25 cellular contexts compared by ENCODE assay signal in genomic region chr6:25441658-25442276, GRCh38.
DNase-seq lines count a peak whose midpoint lies in the region; ATAC-seq and TF ChIP-seq lines count a peak whose summit lies in the region.
"Had no signal": no experiment of that assay in that cellular context is flagged by ENCODE, and none has a peak within 500 bp of the region (broad histone marks: within the 10 kb centered on the region; RNA-seq: fewer than 3 reads in every experiment).

No MANE protein-coding gene starts in this region.

- no peak overlapping the region for H2BK20ac ChIP-seq in H9 (ENCODE audit: low read depth, low read length, poor library complexity, severe bottlenecking)

- CTCF ChIA-PET in activated CD8-positive, alpha-beta T cell treated with anti-CD3 and anti-CD28 coated beads for 36 hours (lab: Charles Lee) = interaction anchor here (0.6 to 1.2 kb wide), 5 partner anchors 14 to 176 kb away, joined by 3 to 4 read pairs (median 3); no protein-coding TSS in a partner anchor
- CTCF ChIA-PET in activated CD8-positive, alpha-beta T cell treated with anti-CD3 and anti-CD28 coated beads, Interleukin-2, amount 10 ng/mL, durations not matched to agents 7 days and 5 days (lab: Charles Lee) = interaction anchor here (1.1 to 1.5 kb wide), 3 partner anchors 11 to 77 kb away, joined by 4 read pairs; no protein-coding TSS in a partner anchor
- CTCF ChIA-PET in naive thymus-derived CD4-positive, alpha-beta T cell (lab: Charles Lee) = interaction anchor here (0.6 to 2.4 kb wide), 8 partner anchors 27 to 163 kb away, joined by 3 to 9 read pairs (median 4); partner anchors contain the start of gene CARMIL1

- no peak overlapping the region for H3K56ac ChIP-seq in H9 (ENCODE audit: insufficient read length, low read depth, low read length)

- H2BK12ac ChIP-seq in H9 (ENCODE audit: insufficient read length, low read depth, low read length) = no peak overlapping the region

- DNase-seq in activated CD8-positive, alpha-beta T cell treated with anti-CD3 and anti-CD28 coated beads for 36 hours = no peak
- DNase-seq in activated CD8-positive, alpha-beta T cell treated with anti-CD3 and anti-CD28 coated beads, Interleukin-2, amount 10 ng/mL, durations not matched to agents 7 days and 5 days = no peak
- DNase-seq in H9 (no peak), SJCRH30 (no peak), GM20000 (ENCODE audit: low spot score) (no peak), ascending aorta (ENCODE audit: low spot score in 2 of 2) (no peak)
- peak in 7 of 9 donors; percentile 49 to 75 (median 64) for DNase-seq in naive thymus-derived CD4-positive, alpha-beta T cell
- DNase-seq: activated CD4-positive, alpha-beta T cell treated with anti-CD3 and anti-CD28 coated beads, Interleukin-2, amount 50 U/mL, for 48 hours; activated T-cell treated with anti-CD3 and anti-CD28 coated beads, Interleukin-2, amount 50 U/mL, for 4 hours; DND-41; GOT3; KBM-7; left ventricle myocardium superior; midbrain; NCI-H510A; psoas muscle; stimulated activated CD4-positive, alpha-beta T cell treated with anti-CD3 and anti-CD28 coated beads, Interleukin-1b, Interleukin-23, amount 100 ng/mL, for 48 hours; SW 1271; transverse colon had no signal

- H3K4me1 ChIP-seq in H9 (ENCODE audit: insufficient read depth, low read length) (no peaks in the 10 kb centered on the region; the same call in 1 of the 2 replicates), SJCRH30 (no peaks in the 10 kb centered on the region), ascending aorta (peaks cover 0 to 4% of the 10 kb centered on the region in 2 donors)
- H3K4me1 ChIP-seq in naive thymus-derived CD4-positive, alpha-beta T cell (ENCODE audit: control insufficient read depth in 2 of 2, insufficient read depth in 2 of 2, low read length in 2 of 2) = peaks cover 0 to 30% of the 10 kb centered on the region in 2 donors
- H3K4me1 ChIP-seq: psoas muscle, transverse colon had no signal

- no peaks in the 10 kb centered on the region for H3K27me3 ChIP-seq in H9 (ENCODE audit: insufficient read depth, low read length)
- H3K27me3 ChIP-seq in SU-DHL-6 (ENCODE audit: low read length) = no peaks in the 10 kb centered on the region
- no peaks in the 10 kb centered on the region for H3K27me3 ChIP-seq in naive thymus-derived CD4-positive, alpha-beta T cell (ENCODE audit: control insufficient read depth in 2 of 2, insufficient read depth in 2 of 2, low read length in 2 of 2)
- H3K27me3 ChIP-seq in SJCRH30 = no peaks in the 10 kb centered on the region
- no peaks in the 10 kb centered on the region for H3K27me3 ChIP-seq in ascending aorta
- H3K27me3 ChIP-seq: neural progenitor cell, transverse colon had no signal

- no peaks in the 10 kb centered on the region for H3K27me3 Mint-ChIP-seq in activated CD8-positive, alpha-beta T cell treated with anti-CD3 and anti-CD28 coated beads for 36 hours
- no peaks in the 10 kb centered on the region for H3K27me3 Mint-ChIP-seq in activated CD8-positive, alpha-beta T cell treated with anti-CD3 and anti-CD28 coated beads, Interleukin-2, amount 10 ng/mL, durations not matched to agents 7 days and 5 days (ENCODE audit: low read depth)
- no peaks in the 10 kb centered on the region for H3K27me3 Mint-ChIP-seq in H9 (ENCODE audit: low read depth)
- no peaks in the 10 kb centered on the region for H3K27me3 Mint-ChIP-seq in naive thymus-derived CD4-positive, alpha-beta T cell
- H3K27me3 Mint-ChIP-seq: dendritic cell treated with granulocyte-macrophage colony-stimulating factor and Interleukin-4, amounts not matched to agents 40 ng/mL and 50 ng/mL, for 4 days; stimulated activated memory B cell treated with anti-CD40 and anti-IgM and Interleukin-4, amounts not matched to agents 10 μg/mL and 1 μg/mL and 100 μg/mL, for 72 hours had no signal

- H2AK5ac ChIP-seq in H9 (ENCODE audit: insufficient read length, low read length) = no peak overlapping the region

- no peaks in the 10 kb centered on the region for H4K20me1 ChIP-seq in H9 (ENCODE audit: control insufficient read depth, insufficient read depth, insufficient read length)
- H4K20me1 ChIP-seq in SU-DHL-6 (ENCODE audit: low read depth, low read length) = no peaks in the 10 kb centered on the region

- no peaks in the 10 kb centered on the region for H3K79me1 ChIP-seq in H9 (ENCODE audit: insufficient read depth, low read depth, low read length, poor library complexity, severe bottlenecking)

- no peak overlapping the region for H3K4me3 Mint-ChIP-seq in activated CD8-positive, alpha-beta T cell treated with anti-CD3 and anti-CD28 coated beads for 36 hours
- H3K4me3 Mint-ChIP-seq in activated CD8-positive, alpha-beta T cell treated with anti-CD3 and anti-CD28 coated beads, Interleukin-2, amount 10 ng/mL, durations not matched to agents 7 days and 5 days = no peak overlapping the region
- no peak overlapping the region for H3K4me3 Mint-ChIP-seq in H9
- H3K4me3 Mint-ChIP-seq in naive thymus-derived CD4-positive, alpha-beta T cell = peak overlapping the region in 7 of 10 donors; percentile 31 to 83 (median 49)
- H3K4me3 Mint-ChIP-seq: activated T-cell treated with anti-CD3 and anti-CD28 coated beads, Interleukin-2, amount 50 U/mL, for 4 hours; CD14-positive monocyte; dendritic cell treated with granulocyte-macrophage colony-stimulating factor and Interleukin-4, amounts not matched to agents 40 ng/mL and 50 ng/mL, for 4 days; neural progenitor cell; stimulated activated memory B cell treated with anti-CD40 and anti-IgM and Interleukin-4, amounts not matched to agents 10 μg/mL and 1 μg/mL and 100 μg/mL, for 72 hours had no signal

- H3K9ac ChIP-seq in H9 (ENCODE audit: extremely low read depth, insufficient read length, low read length) = no peak overlapping the region
- H3K9ac ChIP-seq in SU-DHL-6 (ENCODE audit: low read length) = no peak overlapping the region
- H3K9ac ChIP-seq: neural progenitor cell had no signal

- intact Hi-C loops in activated CD8-positive, alpha-beta T cell treated with anti-CD3 and anti-CD28 coated beads for 36 hours (cut with micrococcal nuclease) = no loop called here
- intact Hi-C loops in naive thymus-derived CD4-positive, alpha-beta T cell (cut with micrococcal nuclease) = loop anchor here in 1 of 2 donors (1.0 to 2.0 kb wide), 3 partner anchors 17 to 71 kb away; no protein-coding TSS in a partner anchor
- intact Hi-C loops in ascending aorta (cut with DNase I) = no loop called here

- ATAC-seq in activated CD8-positive, alpha-beta T cell treated with anti-CD3 and anti-CD28 coated beads for 36 hours = peak; percentile 62
- no peak for ATAC-seq in activated CD8-positive, alpha-beta T cell treated with anti-CD3 and anti-CD28 coated beads, Interleukin-2, amount 10 ng/mL, durations not matched to agents 7 days and 5 days
- ATAC-seq in naive thymus-derived CD4-positive, alpha-beta T cell = peak; percentile 84
- ATAC-seq: activated T-cell treated with anti-CD3 and anti-CD28 coated beads, Interleukin-2, amount 50 U/mL, for 4 hours; left ventricle myocardium superior; psoas muscle; stimulated activated memory B cell treated with anti-CD40 and anti-IgM and Interleukin-4, amounts not matched to agents 10 μg/mL and 1 μg/mL and 100 μg/mL, for 72 hours had no signal

- H3K18ac ChIP-seq in H9 (ENCODE audit: insufficient read length, low read depth, low read length) = no peak overlapping the region

- H4K91ac ChIP-seq in H9 (ENCODE audit: insufficient read length, low read depth, low read length) = no peak overlapping the region

- H3K9me3 ChIP-seq in H9 (ENCODE audit: control insufficient read depth, low read depth, low read length) (no peaks in the 10 kb centered on the region), SU-DHL-6 (ENCODE audit: insufficient read depth, low read length) (no peaks in the 10 kb centered on the region), SJCRH30 (replicated peaks) (no peaks in the 10 kb centered on the region), ascending aorta (peaks cover 0 to 11% of the 10 kb centered on the region in 2 donors)
- no peaks in the 10 kb centered on the region for H3K9me3 ChIP-seq in naive thymus-derived CD4-positive, alpha-beta T cell (ENCODE audit: control insufficient read depth in 2 of 3, low read length in 3 of 3)
- H3K9me3 ChIP-seq: psoas muscle had no signal

- WGBS in H9 (ENCODE audit: extremely low coverage, insufficient read length, low lambda C conversion rate) = no CpG with 5 or more reads among the region's 2 CpGs

- no peaks in the 10 kb centered on the region for H3K9me2 ChIP-seq in SU-DHL-6 (replicated peaks; ENCODE audit: insufficient read depth, low read length)

- no peak overlapping the region for H2AFZ ChIP-seq in H9 (ENCODE audit: low read length)
- H2AFZ ChIP-seq in SU-DHL-6 (ENCODE audit: low read depth, low read length, severe bottlenecking) = no peak overlapping the region
- H2AFZ ChIP-seq: neural progenitor cell had no signal

- H3K27ac Mint-ChIP-seq in activated CD8-positive, alpha-beta T cell treated with anti-CD3 and anti-CD28 coated beads for 36 hours = peak overlapping the region; percentile 77
- no peak overlapping the region for H3K27ac Mint-ChIP-seq in activated CD8-positive, alpha-beta T cell treated with anti-CD3 and anti-CD28 coated beads, Interleukin-2, amount 10 ng/mL, durations not matched to agents 7 days and 5 days
- peak overlapping the region; percentile 87 to 92 (median 88); a peak in 5 of 7 replicates for H3K27ac Mint-ChIP-seq in H9
- peak overlapping the region in 4 of 9 donors; percentile 69 to 95 (median 86) for H3K27ac Mint-ChIP-seq in naive thymus-derived CD4-positive, alpha-beta T cell
- H3K27ac Mint-ChIP-seq: dendritic cell treated with granulocyte-macrophage colony-stimulating factor and Interleukin-4, amounts not matched to agents 40 ng/mL and 50 ng/mL, for 4 days; neural progenitor cell; stimulated activated memory B cell treated with anti-CD40 and anti-IgM and Interleukin-4, amounts not matched to agents 10 μg/mL and 1 μg/mL and 100 μg/mL, for 72 hours had no signal

- H3K4me1 Mint-ChIP-seq in activated CD8-positive, alpha-beta T cell treated with anti-CD3 and anti-CD28 coated beads for 36 hours (ENCODE audit: low read depth) = peaks cover 21% of the 10 kb centered on the region
- H3K4me1 Mint-ChIP-seq in activated CD8-positive, alpha-beta T cell treated with anti-CD3 and anti-CD28 coated beads, Interleukin-2, amount 10 ng/mL, durations not matched to agents 7 days and 5 days (ENCODE audit: low read depth) = peaks cover 16% of the 10 kb centered on the region
- peaks cover 15 to 17% of the 10 kb centered on the region in 2 experiments for H3K4me1 Mint-ChIP-seq in H9
- H3K4me1 Mint-ChIP-seq in naive thymus-derived CD4-positive, alpha-beta T cell = peaks cover 6 to 37% (median 14%) of the 10 kb centered on the region in 7 donors

- no peak overlapping the region for H3K14ac ChIP-seq in H9 (ENCODE audit: insufficient read depth, low read length)

- H3K4me2 ChIP-seq in H9 (ENCODE audit: insufficient read depth, insufficient read length, low read length) = no peak overlapping the region
- peak overlapping the region; percentile 22 for H3K4me2 ChIP-seq in SU-DHL-6 (ENCODE audit: low read depth, low read length, poor library complexity, severe bottlenecking)
- H3K4me2 ChIP-seq: neural progenitor cell had no signal

- H4K8ac ChIP-seq in H9 (replicated peaks; ENCODE audit: insufficient read length, low read depth, low read length) = no peak overlapping the region

- peaks cover 12% of the 10 kb centered on the region for H3K36me3 Mint-ChIP-seq in activated CD8-positive, alpha-beta T cell treated with anti-CD3 and anti-CD28 coated beads for 36 hours (ENCODE audit: low read depth)
- peaks cover 10% of the 10 kb centered on the region for H3K36me3 Mint-ChIP-seq in activated CD8-positive, alpha-beta T cell treated with anti-CD3 and anti-CD28 coated beads, Interleukin-2, amount 10 ng/mL, durations not matched to agents 7 days and 5 days (ENCODE audit: low read depth)
- H3K36me3 Mint-ChIP-seq in H9 (ENCODE audit: insufficient read depth in 1 of 3, low read depth in 3 of 3) = peaks cover 19 to 24% (median 19%) of the 10 kb centered on the region in 3 experiments
- peaks cover 6 to 25% (median 22%) of the 10 kb centered on the region in 5 donors for H3K36me3 Mint-ChIP-seq in naive thymus-derived CD4-positive, alpha-beta T cell

- H2BK5ac ChIP-seq in H9 (ENCODE audit: insufficient read length, low read length) = no peak overlapping the region

- H3K23ac ChIP-seq in H9 (ENCODE audit: insufficient read length, low read depth, low read length) = no peak overlapping the region

- H3K4me3 ChIP-seq in SU-DHL-6 (ENCODE audit: insufficient read depth, low read length, poor library complexity, severe bottlenecking) (no peak overlapping the region), SJCRH30 (no peak overlapping the region), ascending aorta (no peak overlapping the region)
- H3K4me3 ChIP-seq in naive thymus-derived CD4-positive, alpha-beta T cell (ENCODE audit: low read length) = no peak overlapping the region
- H3K4me3 ChIP-seq: neural progenitor cell, psoas muscle, transverse colon had no signal

- H3K27ac ChIP-seq in H9 (ENCODE audit: insufficient read length, low read depth, low read length) (no peak overlapping the region), SU-DHL-6 (ENCODE audit: low read depth, low read length) (peak overlapping the region; percentile 26), SJCRH30 (no peak overlapping the region), ascending aorta (no peak overlapping the region)
- H3K27ac ChIP-seq in naive thymus-derived CD4-positive, alpha-beta T cell (ENCODE audit: low read depth, low read length) = peak overlapping the region; percentile 70
- H3K27ac ChIP-seq: neural progenitor cell, psoas muscle, RWPE1, transverse colon had no signal

- H3F3A ChIP-seq in SU-DHL-6 (ENCODE audit: insufficient read depth) = no peaks in the 10 kb centered on the region

- POLR2A ChIA-PET in activated CD8-positive, alpha-beta T cell treated with anti-CD3 and anti-CD28 coated beads for 36 hours (lab: Charles Lee) = no interaction called here
- POLR2A ChIA-PET in activated CD8-positive, alpha-beta T cell treated with anti-CD3 and anti-CD28 coated beads, Interleukin-2, amount 10 ng/mL, durations not matched to agents 7 days and 5 days (lab: Charles Lee) = no interaction called here
- POLR2A ChIA-PET in naive thymus-derived CD4-positive, alpha-beta T cell (lab: Charles Lee) = interaction anchor here (0.6 to 4.1 kb wide), 11 partner anchors 9 to 615 kb away, joined by 3 to 31 read pairs (median 4); partner anchors contain the start of gene RIPOR2

- H3K79me2 ChIP-seq in H9 (ENCODE audit: insufficient read depth, low read length) = no peaks in the 10 kb centered on the region
- H3K79me2 ChIP-seq in SU-DHL-6 (ENCODE audit: insufficient read depth, low read length) = no peaks in the 10 kb centered on the region

- peaks cover 11% of the 10 kb centered on the region for H3K9me3 Mint-ChIP-seq in activated CD8-positive, alpha-beta T cell treated with anti-CD3 and anti-CD28 coated beads for 36 hours
- H3K9me3 Mint-ChIP-seq in activated CD8-positive, alpha-beta T cell treated with anti-CD3 and anti-CD28 coated beads, Interleukin-2, amount 10 ng/mL, durations not matched to agents 7 days and 5 days (ENCODE audit: insufficient read depth) = peaks cover 4% of the 10 kb centered on the region
- peaks cover 13 to 21% of the 10 kb centered on the region in 2 experiments for H3K9me3 Mint-ChIP-seq in H9
- peaks cover 0 to 21% (median 7%) of the 10 kb centered on the region in 11 donors for H3K9me3 Mint-ChIP-seq in naive thymus-derived CD4-positive, alpha-beta T cell

- H3K23me2 ChIP-seq in H9 (ENCODE audit: insufficient read length, low read depth, low read length, poor library complexity, severe bottlenecking) = no peaks in the 10 kb centered on the region

- H2BK15ac ChIP-seq in H9 (ENCODE audit: low read depth, low read length) = no peak overlapping the region

- 0 out of 2 replicates have a peak, but pooled peaks cover 8% of the 10 kb centered on the region for H3K36me3 ChIP-seq in SU-DHL-6 (ENCODE audit: low read length)
- no peaks in the 10 kb centered on the region for H3K36me3 ChIP-seq in naive thymus-derived CD4-positive, alpha-beta T cell (ENCODE audit: control insufficient read depth in 2 of 3, insufficient read depth in 3 of 3, low read length in 3 of 3)
- no peaks in the 10 kb centered on the region for H3K36me3 ChIP-seq in SJCRH30
- H3K36me3 ChIP-seq in ascending aorta = peaks cover 0 to 28% of the 10 kb centered on the region in 2 donors
- H3K36me3 ChIP-seq: neural progenitor cell had no signal

- no peak overlapping the region for H3K4ac ChIP-seq in H9 (ENCODE audit: low read depth, low read length)

- no peak overlapping the region for H2BK120ac ChIP-seq in H9 (ENCODE audit: low read depth, low read length, poor library complexity, severe bottlenecking)

- H3T11ph ChIP-seq in H9 (ENCODE audit: low read length) = no peak overlapping the region

- no peak for TF ChIP-seq CTCF in activated CD8-positive, alpha-beta T cell treated with anti-CD3 and anti-CD28 coated beads for 36 hours (IDR thresholded peaks at IDR 0.05)
- TF ChIP-seq CTCF in H9 (conservative IDR thresholded peaks at IDR 0.05) (no peak), SU-DHL-6 (IDR thresholded peaks at IDR 0.05; ENCODE audit: insufficient read depth, low read length, poor library complexity, severe bottlenecking) (no peak), GM20000 (IDR thresholded peaks at IDR 0.05; ENCODE audit: extremely low read depth, missing control alignments) (no peak), ascending aorta (IDR thresholded peaks at IDR 0.05) (no peak)

- no peak overlapping the region for H4K5ac ChIP-seq in H9 (ENCODE audit: insufficient read length, low read depth, low read length)

Comparison
In these comparisons a context has a peak if more than half of its experiments do, and no peak if none do; other contexts are left out.
1. DNase-seq: peak in naive thymus-derived CD4-positive, alpha-beta T cell (7 of 9); none in activated CD8-positive, alpha-beta T cell treated with anti-CD3 and anti-CD28 coated beads for 36 hours (single experiment), activated CD8-positive, alpha-beta T cell treated with anti-CD3 and anti-CD28 coated beads, Interleukin-2, amount 10 ng/mL, durations not matched to agents 7 days and 5 days (single experiment), H9 (single experiment), SJCRH30 (0 of 2), GM20000 (single experiment) and ascending aorta (0 of 2).
2. H3K4me3 Mint-ChIP-seq: peak in naive thymus-derived CD4-positive, alpha-beta T cell (7 of 10); none in activated CD8-positive, alpha-beta T cell treated with anti-CD3 and anti-CD28 coated beads for 36 hours (single experiment), activated CD8-positive, alpha-beta T cell treated with anti-CD3 and anti-CD28 coated beads, Interleukin-2, amount 10 ng/mL, durations not matched to agents 7 days and 5 days (single experiment) and H9 (0 of 2).
3. H3K27ac ChIP-seq: peak in SU-DHL-6 (single experiment) and naive thymus-derived CD4-positive, alpha-beta T cell (single experiment); none in H9 (single experiment), SJCRH30 (single experiment) and ascending aorta (0 of 2).